ENCODE assay signal across 22 cellular contexts in the genomic region with DNA sequence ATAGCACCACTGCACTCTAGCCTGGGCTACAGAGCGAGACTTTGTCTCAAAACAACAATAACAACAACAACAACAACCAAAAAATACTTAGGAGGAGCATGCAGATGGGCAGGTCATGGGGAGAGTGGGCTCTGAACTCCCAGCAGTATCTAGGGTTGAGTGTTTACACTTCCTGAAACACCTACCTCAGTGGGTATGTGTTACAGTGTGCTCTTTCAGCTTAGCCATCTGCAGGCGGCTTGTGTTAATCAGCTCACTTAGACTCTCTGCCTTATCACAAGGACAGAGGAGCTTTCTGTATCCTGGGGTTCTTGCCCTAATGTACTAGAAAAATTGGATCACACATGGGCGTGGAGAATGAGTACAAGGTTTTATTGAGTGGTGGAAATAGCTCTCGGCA.
"Had no signal": no experiment of that assay in that cellular context is flagged by ENCODE, and none has a peak within 500 bp of the region (broad histone marks: within the 10 kb centered on the region; RNA-seq: fewer than 3 reads in every experiment).

No MANE protein-coding gene starts in this region.

- ATAC-seq: HepG2, Panc1, PC-3, SK-N-SH treated with all-trans-retinoic acid at 6 μM for 48 hours had no signal

- H3K4me3 ChIP-seq: MG63 had no signal

- H3K27me3 ChIP-seq: MG63 had no signal

- H3K36me3 ChIP-seq: MG63 had no signal

- DNase-seq: IMR-90; Karpas-422; KG1; MG63; NCI-H1105; NCI-H1417; NCI-H1436 treated with DMSO at 0.1 percent for 48 hours; NCI-H1694; NCI-H187 treated with DMSO at 0.1 percent for 48 hours; NCI-H2029 treated with DMSO at 0.1 percent for 48 hours; NCI-H2171 treated with DMSO at 0.1 percent for 48 hours; NCI-H345; NCI-H446 treated with DMSO at 0.1 percent for 48 hours; NCI-H510A treated with DMSO at 0.1 percent for 48 hours; NCI-H526; NK-92 treated with Interleukin-12 subunit alpha and Interleukin-12 subunit beta, amount 100 ng/mL, for 24 hours; PC-3; SHP77 had no signal

- H3K27ac ChIP-seq: RWPE1 had no signal

- H3K9me3 ChIP-seq: MG63 had no signal
